8 cellular contexts compared by ENCODE assay signal in the genomic region with DNA sequence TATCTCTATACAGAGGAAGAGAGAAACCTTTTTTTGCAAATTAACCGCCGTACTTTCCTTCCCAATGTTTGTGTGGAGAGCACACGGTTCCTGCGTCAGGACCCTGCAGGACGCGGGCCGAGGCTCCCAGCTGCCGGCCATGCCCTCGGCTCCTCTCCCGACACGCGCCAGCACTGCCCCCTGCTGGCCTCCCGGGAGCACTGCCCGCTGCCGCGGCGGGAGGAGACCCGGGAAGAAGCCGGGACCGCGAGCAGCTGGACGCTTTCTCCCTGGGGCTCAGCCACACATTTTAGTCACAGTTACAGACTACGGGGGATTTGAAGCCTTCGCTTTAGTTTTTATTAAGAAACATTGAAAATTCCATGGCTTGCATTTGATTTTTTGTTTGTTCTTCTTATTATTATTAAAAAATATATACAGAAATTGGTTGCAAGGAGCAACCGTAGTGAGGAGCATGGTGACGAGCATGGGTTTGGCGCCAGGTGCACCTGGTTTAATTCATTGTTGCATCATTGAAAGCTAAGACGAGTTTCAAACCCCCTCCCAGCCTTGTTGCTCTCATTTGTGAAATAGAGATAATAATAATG.
DNase-seq lines count a peak whose midpoint lies in the region; ATAC-seq and TF ChIP-seq lines count a peak whose summit lies in the region.

No MANE protein-coding gene starts in this region.

- H3K4me1 Mint-ChIP-seq in stimulated activated memory B cell treated with anti-CD40 and anti-IgM and Interleukin-4, amounts not matched to agents 10 μg/mL and 1 μg/mL and 100 μg/mL, for 72 hours = peaks cover 6% of the 10 kb centered on the region

- H3K36me3 ChIP-seq in HAP-1 (replicated peaks) = no peaks in the 10 kb centered on the region
- no peaks in the 10 kb centered on the region for H3K36me3 ChIP-seq in SU-DHL-6 (ENCODE audit: low read length)

- no peaks in the 10 kb centered on the region for H3K4me1 ChIP-seq in HAP-1

- no peaks in the 10 kb centered on the region for H3K9me3 Mint-ChIP-seq in stimulated activated memory B cell treated with anti-CD40 and anti-IgM and Interleukin-4, amounts not matched to agents 10 μg/mL and 1 μg/mL and 100 μg/mL, for 72 hours

- no peaks in the 10 kb centered on the region for H3F3A ChIP-seq in SU-DHL-6 (ENCODE audit: insufficient read depth)

- no peaks in the 10 kb centered on the region for H3K27me3 ChIP-seq in HAP-1 (ENCODE audit: low read depth)
- H3K27me3 ChIP-seq in SU-DHL-6 (ENCODE audit: low read length) = no peaks in the 10 kb centered on the region

- TF ChIP-seq CTCF in GM12864 (IDR thresholded peaks at IDR 0.05; ENCODE audit: low read depth, low read length, missing control alignments) = peak; percentile 96
- TF ChIP-seq CTCF in SU-DHL-6 (IDR thresholded peaks at IDR 0.05; ENCODE audit: insufficient read depth, low read length, poor library complexity, severe bottlenecking) = peak; percentile 81

- H4K20me1 ChIP-seq in SU-DHL-6 (ENCODE audit: low read depth, low read length) = no peaks in the 10 kb centered on the region

- no peak overlapping the region for H3K9ac ChIP-seq in SU-DHL-6 (ENCODE audit: low read length)

- H3K9me3 ChIP-seq in HAP-1 (no peaks in the 10 kb centered on the region), SU-DHL-6 (ENCODE audit: insufficient read depth, low read length) (no peaks in the 10 kb centered on the region)

- H3K79me2 ChIP-seq in SU-DHL-6 (ENCODE audit: insufficient read depth, low read length) = no peaks in the 10 kb centered on the region

- no peak for ATAC-seq in stimulated activated memory B cell treated with anti-CD40 and anti-IgM and Interleukin-4, amounts not matched to agents 10 μg/mL and 1 μg/mL and 100 μg/mL, for 72 hours

- H3K27ac Mint-ChIP-seq in stimulated activated memory B cell treated with anti-CD40 and anti-IgM and Interleukin-4, amounts not matched to agents 10 μg/mL and 1 μg/mL and 100 μg/mL, for 72 hours = no peak overlapping the region

- H3K36me3 Mint-ChIP-seq in stimulated activated memory B cell treated with anti-CD40 and anti-IgM and Interleukin-4, amounts not matched to agents 10 μg/mL and 1 μg/mL and 100 μg/mL, for 72 hours = no peaks in the 10 kb centered on the region

- no peak for DNase-seq in GM12864 (ENCODE audit: low read depth)
- peak; percentile 26 to 70 for DNase-seq in HAP-1 (ENCODE audit: low spot score in 2 of 2)
- peak; percentile 18 for DNase-seq in MV-4-11 (lab: John Stamatoyannopoulos, UW)
- DNase-seq in astrocyte of the hippocampus (ENCODE audit: low read depth, low spot score) = peak; percentile 79
- DNase-seq in iPS-NIHi7 (ENCODE audit: extremely low spot score) = peak; percentile 92
- DNase-seq in stimulated activated CD4-positive, alpha-beta T cell treated with anti-CD3 and anti-CD28 coated beads, Interleukin-12 subunit alpha, Interleukin-12 subunit beta, amount 100 ng/mL, for 24 hours (ENCODE audit: low read depth in 2 of 2) = peak; percentile 28 to 54

- no peak overlapping the region for H3K4me3 ChIP-seq in GM12864 (ENCODE audit: low read depth, low read length)
- H3K4me3 ChIP-seq in HAP-1 = no peak overlapping the region
- H3K4me3 ChIP-seq in SU-DHL-6 (ENCODE audit: insufficient read depth, low read length, poor library complexity, severe bottlenecking) = no peak overlapping the region

- H3K4me2 ChIP-seq in SU-DHL-6 (ENCODE audit: low read depth, low read length, poor library complexity, severe bottlenecking) = no peak overlapping the region

- H2AFZ ChIP-seq in SU-DHL-6 (ENCODE audit: low read depth, low read length, severe bottlenecking) = no peak overlapping the region

- H3K9me2 ChIP-seq in SU-DHL-6 (replicated peaks; ENCODE audit: insufficient read depth, low read length) = no peaks in the 10 kb centered on the region

- H3K27me3 Mint-ChIP-seq in stimulated activated memory B cell treated with anti-CD40 and anti-IgM and Interleukin-4, amounts not matched to agents 10 μg/mL and 1 μg/mL and 100 μg/mL, for 72 hours = peaks cover 39% of the 10 kb centered on the region

- H3K4me3 Mint-ChIP-seq in stimulated activated memory B cell treated with anti-CD40 and anti-IgM and Interleukin-4, amounts not matched to agents 10 μg/mL and 1 μg/mL and 100 μg/mL, for 72 hours = no peak overlapping the region

- in situ Hi-C loops in HAP-1 (cut with MboI; ENCODE audit: low sequenced_read_pairs) = no loop called here

- H3K27ac ChIP-seq in SU-DHL-6 (ENCODE audit: low read depth, low read length) = no peak overlapping the region
